Comparison of ENCODE assay signal across 19 cellular contexts in genomic region chr12:43453761-43454160, GRCh38.
"Had no signal": no experiment of that assay in that cellular context is flagged by ENCODE, and none has a peak within 500 bp of the region (broad histone marks: within the 10 kb centered on the region; RNA-seq: fewer than 3 reads in every experiment).

No MANE protein-coding gene starts in this region.

- H2AFZ ChIP-seq: parathyroid adenoma had no signal

- H3K4me1 ChIP-seq: esophagus squamous epithelium, left lung, parathyroid adenoma, stomach, upper lobe of right lung had no signal

- H3K9ac ChIP-seq: parathyroid adenoma had no signal

- DNase-seq: activated CD4-positive, alpha-beta memory T cell treated with anti-CD3 and anti-CD28 coated beads for 36 hours; activated CD4-positive, alpha-beta T cell treated with anti-CD3 and anti-CD28 coated beads for 36 hours; activated CD8-positive, alpha-beta memory T cell treated with anti-CD3 and anti-CD28 coated beads, Interleukin-2, amount 10 ng/mL, durations not matched to agents 7 days and 5 days; activated effector memory CD4-positive, alpha-beta T cell treated with anti-CD3 and anti-CD28 coated beads, Interleukin-2, amount 50 U/mL, for 16 hours; activated T-cell treated with anti-CD3 and anti-CD28 coated beads, Interleukin-2, amount 50 U/mL, for 24 hours; caudate nucleus; esophagus squamous epithelium; glutamatergic neuron; hypothalamus; kidney; left lung; mucosa of descending colon; naive thymus-derived CD4-positive, alpha-beta T cell; stimulated activated CD4-positive, alpha-beta T cell treated with anti-CD3 and anti-CD28 coated beads, Interleukin-1b, Interleukin-23, amount 100 ng/mL, for 48 hours; stomach; upper lobe of right lung had no signal

- H3K27me3 ChIP-seq: esophagus squamous epithelium, left lung, stomach, upper lobe of right lung had no signal

- H3K27ac ChIP-seq: coronary artery, esophagus squamous epithelium, left lung, parathyroid adenoma, stomach, thoracic aorta, upper lobe of right lung had no signal

- H3K36me3 ChIP-seq: esophagus squamous epithelium, left lung, stomach, thoracic aorta, upper lobe of right lung had no signal

- H3K4me3 ChIP-seq: coronary artery, esophagus squamous epithelium, left lung, mucosa of descending colon, stomach, thoracic aorta, upper lobe of right lung had no signal

- H3K79me2 ChIP-seq: parathyroid adenoma had no signal

- H3K9me3 ChIP-seq: upper lobe of right lung had no signal
